Comparison of ENCODE assay signal across 30 cellular contexts in genomic region chr5:152551061-152551460, GRCh38.
DNase-seq lines count a peak whose midpoint lies in the region; ATAC-seq, FAIRE-seq and TF ChIP-seq lines count a peak whose summit lies in the region.
"Had no signal": no experiment of that assay in that cellular context is flagged by ENCODE, and none has a peak within 500 bp of the region (broad histone marks: within the 10 kb centered on the region; RNA-seq: fewer than 3 reads in every experiment).

No MANE protein-coding gene starts in this region.

- no peaks in the 10 kb centered on the region for H3K4me1 Mint-ChIP-seq in progenitor cell of endocrine pancreas (ENCODE audit: low read depth)
- H3K4me1 Mint-ChIP-seq: activated CD4-positive, alpha-beta T cell treated with anti-CD3 and anti-CD28 coated beads, Interleukin-2, amount 10 ng/mL, durations not matched to agents 7 days and 5 days; CD8-positive, alpha-beta memory T cell; endodermal cell; immature natural killer cell; natural killer cell had no signal

- H3K27me3 ChIP-seq in left lung = no peaks in the 10 kb centered on the region
- H3K27me3 ChIP-seq: esophagus muscularis mucosa, gastrocnemius medialis, hepatocyte, upper lobe of right lung had no signal

- H3K27me3 Mint-ChIP-seq in progenitor cell of endocrine pancreas = peaks cover 19% of the 10 kb centered on the region
- H3K27me3 Mint-ChIP-seq: activated CD4-positive, alpha-beta T cell treated with anti-CD3 and anti-CD28 coated beads, Interleukin-2, amount 10 ng/mL, durations not matched to agents 7 days and 5 days; CD8-positive, alpha-beta memory T cell had no signal

- no peaks in the 10 kb centered on the region for H3K9me3 Mint-ChIP-seq in progenitor cell of endocrine pancreas (ENCODE audit: low read depth)
- H3K9me3 Mint-ChIP-seq: activated CD4-positive, alpha-beta T cell treated with anti-CD3 and anti-CD28 coated beads, Interleukin-2, amount 10 ng/mL, durations not matched to agents 7 days and 5 days; endodermal cell; immature natural killer cell; natural killer cell had no signal

- no peak overlapping the region for H3K4me3 ChIP-seq in left lung
- H3K4me3 ChIP-seq: esophagus muscularis mucosa, gastrocnemius medialis, hepatocyte, smooth muscle cell, upper lobe of right lung had no signal

- H3K36me3 ChIP-seq in left lung = no peaks in the 10 kb centered on the region
- H3K36me3 ChIP-seq: esophagus muscularis mucosa, gastrocnemius medialis, upper lobe of right lung had no signal

- no peak for TF ChIP-seq POLR2A in GM12892 (IDR thresholded peaks at IDR 0.05; ENCODE audit: low read depth, low read length)

- no peak overlapping the region for H3K27ac ChIP-seq in left lung
- H3K27ac ChIP-seq: esophagus muscularis mucosa, gastrocnemius medialis, hepatocyte, upper lobe of right lung, VCaP had no signal

- peak; percentile 4 for DNase-seq in GM12892 (ENCODE audit: insufficient read length)
- no peak for DNase-seq in posterior vena cava (ENCODE audit: low spot score)
- no peak for DNase-seq in ACHN
- no peak for DNase-seq in left lung
- no peak for DNase-seq in progenitor cell of endocrine pancreas (ENCODE audit: low spot score, unreplicated experiment)
- DNase-seq: 8988T; activated CD4-positive, alpha-beta T cell treated with anti-CD3 and anti-CD28 coated beads, Interleukin-2, amount 10 ng/mL, durations not matched to agents 7 days and 5 days; activated naive CD4-positive, alpha-beta T cell treated with Interleukin-2 at 50 U/mL for 16 hours; activated T-cell treated with anti-CD3 and anti-CD28 coated beads, Interleukin-2, amount 50 U/mL, for 72 hours; CD8-positive, alpha-beta memory T cell; endodermal cell; gastrocnemius medialis; immature natural killer cell; natural killer cell; NCI-H1105; NCI-H2029 treated with DMSO at 0.1 percent for 48 hours; NCI-H345; upper lobe of right lung had no signal

- FAIRE-seq in GM12892 (lab: Jason Lieb, UNC) = no peak
- FAIRE-seq: colon, G401.6 had no signal

- no peaks in the 10 kb centered on the region for H3K9me3 ChIP-seq in left lung
- H3K9me3 ChIP-seq: esophagus muscularis mucosa, gastrocnemius medialis, upper lobe of right lung had no signal

- no peaks in the 10 kb centered on the region for H3K36me3 Mint-ChIP-seq in progenitor cell of endocrine pancreas (ENCODE audit: insufficient read depth)
- H3K36me3 Mint-ChIP-seq: CD8-positive, alpha-beta memory T cell; immature natural killer cell; natural killer cell had no signal

- no peak for TF ChIP-seq CTCF in left lung (IDR thresholded peaks at IDR 0.05)
- TF ChIP-seq CTCF in progenitor cell of endocrine pancreas (IDR thresholded peaks at IDR 0.05; ENCODE audit: unreplicated experiment) = no peak

- H3K27ac Mint-ChIP-seq in progenitor cell of endocrine pancreas = no peak overlapping the region
- H3K27ac Mint-ChIP-seq: activated CD4-positive, alpha-beta T cell treated with anti-CD3 and anti-CD28 coated beads, Interleukin-2, amount 10 ng/mL, durations not matched to agents 7 days and 5 days; activated T-cell treated with anti-CD3 and anti-CD28 coated beads, Interleukin-2, amount 50 U/mL, for 72 hours; CD8-positive, alpha-beta memory T cell; endodermal cell; immature natural killer cell; natural killer cell had no signal

- H3K4me1 ChIP-seq in left lung = no peaks in the 10 kb centered on the region
- H3K4me1 ChIP-seq: esophagus muscularis mucosa, gastrocnemius medialis, upper lobe of right lung had no signal

- intact Hi-C loops in posterior vena cava (cut with DNase I) = no loop called here
- intact Hi-C loops in left lung (cut with DNase I) = loop anchor here in 1 of 2 donors (10.0 kb wide), 1 partner anchor 594 kb away; no protein-coding TSS in a partner anchor

- ATAC-seq in GM19395 (IDR thresholded peaks at IDR 0.05; ENCODE audit: unreplicated experiment) (peak; percentile 74), HG02610 (IDR thresholded peaks at IDR 0.05; ENCODE audit: unreplicated experiment) (peak; percentile 59), HG03354 (IDR thresholded peaks at IDR 0.05; ENCODE audit: poor library complexity, severe bottlenecking, unreplicated experiment) (peak; percentile 54), left lung (no peak)
- ATAC-seq: activated T-cell treated with anti-CD3 and anti-CD28 coated beads, Interleukin-2, amount 50 U/mL, for 72 hours; gastrocnemius medialis; HCT116; left lobe of liver; natural killer cell; Right ventricle myocardium inferior; upper lobe of right lung had no signal

- no peak overlapping the region for H3K4me3 Mint-ChIP-seq in progenitor cell of endocrine pancreas (ENCODE audit: low read depth)
- H3K4me3 Mint-ChIP-seq: activated CD4-positive, alpha-beta T cell treated with anti-CD3 and anti-CD28 coated beads, Interleukin-2, amount 10 ng/mL, durations not matched to agents 7 days and 5 days; activated T-cell treated with anti-CD3 and anti-CD28 coated beads, Interleukin-2, amount 50 U/mL, for 72 hours; CD8-positive, alpha-beta memory T cell; endodermal cell; immature natural killer cell; natural killer cell had no signal

- in situ Hi-C loops in ACHN (cut with HindIII; ENCODE audit: low pct_ligation_motif_present, low pct_unique_long_range_greater_than_20kb, low sequenced_read_pairs) = loop anchor here (25.0 kb wide), 1 partner anchor 586 kb away; no protein-coding TSS in a partner anchor
